Comparison of ENCODE assay signal across 32 cellular contexts in genomic region chr6:56963793-56964192, GRCh38. TPM values are rescaled to one million over a fixed set of nuclear protein-coding genes. Genes with fewer than 3 reads are reported as not detected.
"Had no signal": no experiment of that assay in that cellular context is flagged by ENCODE, and none has a peak within 500 bp of the region (broad histone marks: within the 10 kb centered on the region; RNA-seq: fewer than 3 reads in every experiment).

No MANE protein-coding gene starts in this region.

- H3K9me3 Mint-ChIP-seq: activated CD4-positive, alpha-beta memory T cell treated with anti-CD3 and anti-CD28 coated beads, Interleukin-2, amount 10 ng/mL, durations not matched to agents 7 days and 5 days; activated CD4-positive, alpha-beta T cell treated with anti-CD3 and anti-CD28 coated beads, Interleukin-2, amount 10 ng/mL, durations not matched to agents 7 days and 5 days; activated naive CD4-positive, alpha-beta T cell treated with anti-CD3 and anti-CD28 coated beads, Interleukin-2, amount 10 ng/mL, durations not matched to agents 7 days and 5 days; activated naive CD4-positive, alpha-beta T cell treated with anti-CD3 and anti-CD28 coated beads, Interleukin-2, amount 50 U/mL, for 72 hours; activated naive CD8-positive, alpha-beta T cell treated with anti-CD3 and anti-CD28 coated beads, Interleukin-2, amount 10 ng/mL, durations not matched to agents 7 days and 5 days; activated T-cell treated with anti-CD3 and anti-CD28 coated beads, Interleukin-2, amount 50 U/mL, for 4 hours; activated T-helper 17 cell treated with anti-CD3 and anti-CD28 coated beads, Interleukin-2, amount 50 U/mL, for 72 hours; brain; dendritic cell treated with granulocyte-macrophage colony-stimulating factor and Interleukin-4, amounts not matched to agents 40 ng/mL and 50 ng/mL, for 4 days; endodermal cell; T-helper 2 cell treated with Interferon-gamma antibody and Interleukin-4, amounts not matched to agents 5 μg/mL and 100 μg/mL, for 36 hours had no signal

- ATAC-seq: activated T-cell treated with anti-CD3 and anti-CD28 coated beads, Interleukin-2, amount 50 U/mL, for 4 hours; T-helper 17 cell had no signal

- H3K27ac Mint-ChIP-seq: activated CD4-positive, alpha-beta memory T cell treated with anti-CD3 and anti-CD28 coated beads, Interleukin-2, amount 10 ng/mL, durations not matched to agents 7 days and 5 days; activated CD4-positive, alpha-beta T cell treated with anti-CD3 and anti-CD28 coated beads, Interleukin-2, amount 10 ng/mL, durations not matched to agents 7 days and 5 days; activated naive CD4-positive, alpha-beta T cell treated with anti-CD3 and anti-CD28 coated beads, Interleukin-2, amount 10 ng/mL, durations not matched to agents 7 days and 5 days; activated naive CD4-positive, alpha-beta T cell treated with anti-CD3 and anti-CD28 coated beads, Interleukin-2, amount 50 U/mL, for 72 hours; activated naive CD8-positive, alpha-beta T cell treated with anti-CD3 and anti-CD28 coated beads, Interleukin-2, amount 10 ng/mL, durations not matched to agents 7 days and 5 days; activated T-helper 17 cell treated with anti-CD3 and anti-CD28 coated beads, Interleukin-2, amount 50 U/mL, for 72 hours; brain; dendritic cell treated with granulocyte-macrophage colony-stimulating factor and Interleukin-4, amounts not matched to agents 40 ng/mL and 50 ng/mL, for 4 days; endodermal cell; T-helper 17 cell; T-helper 2 cell treated with Interferon-gamma antibody and Interleukin-4, amounts not matched to agents 5 μg/mL and 100 μg/mL, for 36 hours had no signal

- H3K9me3 ChIP-seq: ascending aorta, breast epithelium, esophagus muscularis mucosa had no signal

- H3K4me3 Mint-ChIP-seq: activated CD4-positive, alpha-beta memory T cell treated with anti-CD3 and anti-CD28 coated beads, Interleukin-2, amount 10 ng/mL, durations not matched to agents 7 days and 5 days; activated CD4-positive, alpha-beta T cell treated with anti-CD3 and anti-CD28 coated beads, Interleukin-2, amount 10 ng/mL, durations not matched to agents 7 days and 5 days; activated naive CD4-positive, alpha-beta T cell treated with anti-CD3 and anti-CD28 coated beads, Interleukin-2, amount 10 ng/mL, durations not matched to agents 7 days and 5 days; activated naive CD8-positive, alpha-beta T cell treated with anti-CD3 and anti-CD28 coated beads, Interleukin-2, amount 10 ng/mL, durations not matched to agents 7 days and 5 days; activated T-cell treated with anti-CD3 and anti-CD28 coated beads, Interleukin-2, amount 50 U/mL, for 4 hours; activated T-helper 17 cell treated with anti-CD3 and anti-CD28 coated beads, Interleukin-2, amount 50 U/mL, for 72 hours; brain; dendritic cell treated with granulocyte-macrophage colony-stimulating factor and Interleukin-4, amounts not matched to agents 40 ng/mL and 50 ng/mL, for 4 days; endodermal cell; T-helper 17 cell; T-helper 2 cell treated with Interferon-gamma antibody and Interleukin-4, amounts not matched to agents 5 μg/mL and 100 μg/mL, for 36 hours had no signal

- DNase-seq: activated CD4-positive, alpha-beta memory T cell treated with anti-CD3 and anti-CD28 coated beads, Interleukin-2, amount 10 ng/mL, durations not matched to agents 7 days and 5 days; activated CD4-positive, alpha-beta T cell treated with anti-CD3 and anti-CD28 coated beads for 1 hour; activated CD4-positive, alpha-beta T cell treated with anti-CD3 and anti-CD28 coated beads for 4 hours; activated CD4-positive, alpha-beta T cell treated with anti-CD3 and anti-CD28 coated beads, Interleukin-2, amount 10 ng/mL, durations not matched to agents 7 days and 5 days; activated CD4-positive, alpha-beta T cell treated with anti-CD3 and anti-CD28 coated beads, Interleukin-2, amount 50 U/mL, for 4 hours; activated CD8-positive, alpha-beta memory T cell treated with anti-CD3 and anti-CD28 coated beads, Interleukin-2, amount 50 U/mL, for 48 hours; activated effector memory CD4-positive, alpha-beta T cell treated with anti-CD3 and anti-CD28 coated beads, Interleukin-2, amount 50 U/mL, for 16 hours; activated naive CD4-positive, alpha-beta T cell treated with anti-CD3 and anti-CD28 coated beads, Interleukin-2, amount 10 ng/mL, durations not matched to agents 7 days and 5 days; activated naive CD8-positive, alpha-beta T cell treated with anti-CD3 and anti-CD28 coated beads, Interleukin-2, amount 10 ng/mL, durations not matched to agents 7 days and 5 days; activated T-cell treated with anti-CD3 and anti-CD28 coated beads for 4 hours; activated T-cell treated with anti-CD3 and anti-CD28 coated beads, Interleukin-2, amount 50 U/mL, for 4 hours; central memory CD4-positive, alpha-beta T cell; cerebellar nuclear complex; dorsolateral prefrontal cortex; effector memory CD4-positive, alpha-beta T cell; endodermal cell; erythroblast; foreskin melanocyte; head of caudate nucleus; T-helper 1 cell; T-helper 17 cell; T1000 had no signal

- H3K4me1 ChIP-seq: breast epithelium, esophagus muscularis mucosa had no signal

- H3K27me3 ChIP-seq: ascending aorta, breast epithelium, dorsolateral prefrontal cortex, esophagus muscularis mucosa had no signal

- H3K27ac ChIP-seq: ascending aorta, breast epithelium, cardiac muscle cell, coronary artery, dorsolateral prefrontal cortex, esophagus muscularis mucosa had no signal

- H3K36me3 ChIP-seq: ascending aorta, breast epithelium, cardiac muscle cell, esophagus muscularis mucosa had no signal

- H3K4me1 Mint-ChIP-seq: activated CD4-positive, alpha-beta memory T cell treated with anti-CD3 and anti-CD28 coated beads, Interleukin-2, amount 10 ng/mL, durations not matched to agents 7 days and 5 days; activated CD4-positive, alpha-beta T cell treated with anti-CD3 and anti-CD28 coated beads, Interleukin-2, amount 10 ng/mL, durations not matched to agents 7 days and 5 days; activated naive CD4-positive, alpha-beta T cell treated with anti-CD3 and anti-CD28 coated beads, Interleukin-2, amount 10 ng/mL, durations not matched to agents 7 days and 5 days; activated naive CD8-positive, alpha-beta T cell treated with anti-CD3 and anti-CD28 coated beads, Interleukin-2, amount 10 ng/mL, durations not matched to agents 7 days and 5 days; activated T-helper 17 cell treated with anti-CD3 and anti-CD28 coated beads, Interleukin-2, amount 50 U/mL, for 72 hours; brain; T-helper 17 cell had no signal

- H3K36me3 Mint-ChIP-seq: activated naive CD4-positive, alpha-beta T cell treated with anti-CD3 and anti-CD28 coated beads, Interleukin-2, amount 10 ng/mL, durations not matched to agents 7 days and 5 days; activated naive CD4-positive, alpha-beta T cell treated with anti-CD3 and anti-CD28 coated beads, Interleukin-2, amount 50 U/mL, for 72 hours; activated naive CD8-positive, alpha-beta T cell treated with anti-CD3 and anti-CD28 coated beads, Interleukin-2, amount 10 ng/mL, durations not matched to agents 7 days and 5 days; brain had no signal

- H3K4me3 ChIP-seq: ascending aorta, breast epithelium, cardiac muscle cell, coronary artery, dorsolateral prefrontal cortex, esophagus muscularis mucosa had no signal

RNA-seq across cellular contexts. Expression of gene BEND6, which starts 8.9 kb away (rescaled TPM):
- total RNA-seq: activated CD4-positive, alpha-beta memory T cell treated with anti-CD3 and anti-CD28 coated beads, Interleukin-2, amount 10 ng/mL, durations not matched to agents 7 days and 5 days; activated CD4-positive, alpha-beta T cell treated with anti-CD3 and anti-CD28 coated beads, Interleukin-2, amount 10 ng/mL, durations not matched to agents 7 days and 5 days; activated naive CD4-positive, alpha-beta T cell treated with anti-CD3 and anti-CD28 coated beads, Interleukin-2, amount 50 U/mL, for 72 hours; activated naive CD8-positive, alpha-beta T cell treated with anti-CD3 and anti-CD28 coated beads, Interleukin-2, amount 10 ng/mL, durations not matched to agents 7 days and 5 days; T-helper 17 cell had no signal
